24 cellular contexts compared by ENCODE assay signal in genomic region chr9:99030610-99031009, GRCh38.
DNase-seq lines count a peak whose midpoint lies in the region; ATAC-seq and TF ChIP-seq lines count a peak whose summit lies in the region.
"Had no signal": no experiment of that assay in that cellular context is flagged by ENCODE, and none has a peak within 500 bp of the region (broad histone marks: within the 10 kb centered on the region; RNA-seq: fewer than 3 reads in every experiment).

No MANE protein-coding gene starts in this region.

- TF ChIP-seq POLR2A in IMR-90 (IDR thresholded peaks at IDR 0.05; ENCODE audit: low read depth, low read length) (no peak), gastrocnemius medialis (IDR thresholded peaks at IDR 0.05) (no peak)

- peak overlapping the region; percentile 99 for H3K4ac ChIP-seq in IMR-90 (ENCODE audit: low read depth, low read length)

- H2AFZ ChIP-seq in IMR-90 (replicated peaks; ENCODE audit: low read length, poor library complexity) = no peak overlapping the region

- peak overlapping the region; percentile 98 for H3K14ac ChIP-seq in IMR-90 (replicated peaks; ENCODE audit: low read depth, low read length)

- H3K4me3 ChIP-seq in IMR-90 (ENCODE audit: insufficient read depth, low read depth, low read length) (no peak overlapping the region), SJCRH30 (no peak overlapping the region), stomach smooth muscle (ENCODE audit: low read length in 2 of 2) (no peak overlapping the region), gastrocnemius medialis (no peak overlapping the region)
- H3K4me3 ChIP-seq: coronary artery had no signal

- H3K36me3 ChIP-seq in IMR-90 (ENCODE audit: control insufficient read depth, insufficient read depth, low read length) (peaks cover 26% of the 10 kb centered on the region), SJCRH30 (no peaks in the 10 kb centered on the region), stomach smooth muscle (ENCODE audit: control insufficient read depth in 2 of 2, insufficient read depth in 2 of 2, low read length in 2 of 2) (peaks cover 39 to 44% of the 10 kb centered on the region in 2 donors), gastrocnemius medialis (no peaks in the 10 kb centered on the region)

- peaks cover 28% of the 10 kb centered on the region for H3K4me1 ChIP-seq in IMR-90 (ENCODE audit: control insufficient read depth, insufficient read depth, low read length)
- H3K4me1 ChIP-seq in SJCRH30 = peaks cover 6% of the 10 kb centered on the region; the same call in 1 of the 2 replicates
- H3K4me1 ChIP-seq in stomach smooth muscle (ENCODE audit: control insufficient read depth, insufficient read depth, low read length) = peaks cover 5% of the 10 kb centered on the region
- H3K4me1 ChIP-seq in gastrocnemius medialis = no peaks in the 10 kb centered on the region

- in situ Hi-C loops in IMR-90 (cut with MboI; ENCODE audit: low sequenced_read_pairs) (no loop called here), gastrocnemius medialis (cut with MboI; ENCODE audit: low sequenced_read_pairs in 4 of 4) (no loop called here)

- TF ChIP-seq CTCF in IMR-90 (conservative IDR thresholded peaks at IDR 0.05; ENCODE audit: low read depth, low read length) (no peak), mesothelial cell of epicardium (IDR thresholded peaks at IDR 0.05; ENCODE audit: unreplicated experiment) (no peak), gastrocnemius medialis (IDR thresholded peaks at IDR 0.05 in 4 of 5, conservative IDR thresholded peaks at IDR 0.05 in 1 of 5) (no peak)

- peak overlapping the region; percentile 98 for H3K18ac ChIP-seq in IMR-90 (ENCODE audit: low read depth, low read length)

- CTCF ChIA-PET in IMR-90 (lab: Yijun Ruan, JAX) = no interaction called here
- CTCF ChIA-PET in activated CD8-positive, alpha-beta memory T cell treated with anti-CD3 and anti-CD28 coated beads, Interleukin-2, amount 10 ng/mL, durations not matched to agents 7 days and 5 days (lab: Charles Lee) = interaction anchor here (0.9 to 1.2 kb wide), 3 partner anchors 17 to 32 kb away, joined by 4 to 6 read pairs (median 6); no protein-coding TSS in a partner anchor

- H3K4me1 Mint-ChIP-seq in mesothelial cell of epicardium = peaks cover 14% of the 10 kb centered on the region
- H3K4me1 Mint-ChIP-seq in activated CD8-positive, alpha-beta memory T cell treated with anti-CD3 and anti-CD28 coated beads, Interleukin-2, amount 10 ng/mL, durations not matched to agents 7 days and 5 days = peaks cover 39% of the 10 kb centered on the region

- H2BK20ac ChIP-seq in IMR-90 (ENCODE audit: low read depth, low read length) = peak overlapping the region; percentile 100

- no peak for DNase-seq in IMR-90
- no peak for DNase-seq in SJCRH30
- DNase-seq in mesothelial cell of epicardium (ENCODE audit: low spot score in 2 of 2, unreplicated experiment in 2 of 2) = no peak
- no peak for DNase-seq in activated CD8-positive, alpha-beta memory T cell treated with anti-CD3 and anti-CD28 coated beads, Interleukin-2, amount 10 ng/mL, durations not matched to agents 7 days and 5 days
- no peak for DNase-seq in stimulated activated CD4-positive, alpha-beta T cell treated with anti-CD3 and anti-CD28 coated beads, Interleukin-4, amount 100 ng/mL, for 24 hours
- no peak for DNase-seq in gastrocnemius medialis
- DNase-seq: activated B cell treated with CpG ODN at 0.5 μM for 24 hours; activated CD4-positive, alpha-beta memory T cell treated with anti-CD3 and anti-CD28 coated beads for 36 hours; activated effector memory CD4-positive, alpha-beta T cell treated with anti-CD3 and anti-CD28 coated beads, Interleukin-2, amount 50 U/mL, for 16 hours; CD8-positive, alpha-beta T cell; DMS153; GDM1; glutamatergic neuron; naive B cell; NCI-H1417 treated with DMSO at 0.1 percent for 48 hours; NCI-H2107; NCI-H446 treated with DMSO at 0.1 percent for 48 hours; stimulated activated CD4-positive, alpha-beta T cell treated with anti-CD3 and anti-CD28 coated beads, Interleukin-15, amount 100 ng/mL, for 24 hours; T-helper 17 cell had no signal

- peak overlapping the region; percentile 2; the same call in 1 of the 2 replicates for H3K4me2 ChIP-seq in IMR-90 (ENCODE audit: low read depth, low read length)

- H3K27me3 ChIP-seq in IMR-90 (ENCODE audit: control insufficient read depth, insufficient read depth, low read length) = no peaks in the 10 kb centered on the region
- H3K27me3 ChIP-seq in SJCRH30 = no peaks in the 10 kb centered on the region
- no peaks in the 10 kb centered on the region for H3K27me3 ChIP-seq in stomach smooth muscle (ENCODE audit: control insufficient read depth in 1 of 2, insufficient read depth in 2 of 2, low read length in 2 of 2)
- no peaks in the 10 kb centered on the region for H3K27me3 ChIP-seq in gastrocnemius medialis

- no peak overlapping the region for H3K4me3 Mint-ChIP-seq in mesothelial cell of epicardium
- H3K4me3 Mint-ChIP-seq in activated CD8-positive, alpha-beta memory T cell treated with anti-CD3 and anti-CD28 coated beads, Interleukin-2, amount 10 ng/mL, durations not matched to agents 7 days and 5 days = no peak overlapping the region
- H3K4me3 Mint-ChIP-seq: activated B cell treated with CpG ODN at 0.5 μM for 24 hours; activated CD4-positive, alpha-beta memory T cell treated with anti-CD3 and anti-CD28 coated beads for 36 hours; CD8-positive, alpha-beta T cell; endodermal cell; naive B cell; T-helper 17 cell had no signal

- H3K9me3 Mint-ChIP-seq in mesothelial cell of epicardium = peaks cover 8% of the 10 kb centered on the region
- H3K9me3 Mint-ChIP-seq in activated CD8-positive, alpha-beta memory T cell treated with anti-CD3 and anti-CD28 coated beads, Interleukin-2, amount 10 ng/mL, durations not matched to agents 7 days and 5 days (ENCODE audit: low read depth) = no peaks in the 10 kb centered on the region
- H3K9me3 Mint-ChIP-seq: activated B cell treated with CpG ODN at 0.5 μM for 24 hours; activated CD4-positive, alpha-beta memory T cell treated with anti-CD3 and anti-CD28 coated beads for 36 hours; CD8-positive, alpha-beta T cell; endodermal cell; naive B cell had no signal

- peak overlapping the region; percentile 3 for H2AK9ac ChIP-seq in IMR-90 (replicated peaks; ENCODE audit: low read depth, low read length, poor library complexity)

- peak overlapping the region; percentile 100 for H3K27ac ChIP-seq in IMR-90 (ENCODE audit: insufficient read depth, low read length)
- H3K27ac ChIP-seq in SJCRH30 = peak overlapping the region; percentile 25
- H3K27ac ChIP-seq in stomach smooth muscle (ENCODE audit: low read length) = peak overlapping the region; percentile 49
- H3K27ac ChIP-seq in gastrocnemius medialis = peak overlapping the region in 1 of 4 donors; percentile 27

- peak overlapping the region; percentile 97 for H3K23ac ChIP-seq in IMR-90 (ENCODE audit: low read depth, low read length)

- H3K27me3 Mint-ChIP-seq in mesothelial cell of epicardium (ENCODE audit: low read depth) = peaks cover 4% of the 10 kb centered on the region
- no peaks in the 10 kb centered on the region for H3K27me3 Mint-ChIP-seq in activated CD8-positive, alpha-beta memory T cell treated with anti-CD3 and anti-CD28 coated beads, Interleukin-2, amount 10 ng/mL, durations not matched to agents 7 days and 5 days
- H3K27me3 Mint-ChIP-seq: activated B cell treated with CpG ODN at 0.5 μM for 24 hours; activated CD4-positive, alpha-beta memory T cell treated with anti-CD3 and anti-CD28 coated beads for 36 hours; T-helper 17 cell had no signal

- intact Hi-C loops in IMR-90 (cut with micrococcal nuclease) = loop anchor here (1.0 kb wide), 1 partner anchor 10 kb away; no protein-coding TSS in a partner anchor
- intact Hi-C loops in gastrocnemius medialis (cut with DNase I; ENCODE audit: low total_unique reads) = no loop called here

- dilution Hi-C loops in IMR-90 (cut with HindIII; ENCODE audit: low sequenced_read_pairs, unreplicated experiment) = no loop called here

- H3K9me3 ChIP-seq in IMR-90 (ENCODE audit: control insufficient read depth, insufficient read depth, low read length) (no peaks in the 10 kb centered on the region), SJCRH30 (replicated peaks) (no peaks in the 10 kb centered on the region), stomach smooth muscle (ENCODE audit: control insufficient read depth in 2 of 2, low read length in 2 of 2) (no peaks in the 10 kb centered on the region), gastrocnemius medialis (no peaks in the 10 kb centered on the region)

- peak overlapping the region; percentile 98 for H4K5ac ChIP-seq in IMR-90 (ENCODE audit: low read depth, low read length)

- H3K36me3 Mint-ChIP-seq in mesothelial cell of epicardium = no peaks in the 10 kb centered on the region
- peaks cover 2% of the 10 kb centered on the region for H3K36me3 Mint-ChIP-seq in activated CD8-positive, alpha-beta memory T cell treated with anti-CD3 and anti-CD28 coated beads, Interleukin-2, amount 10 ng/mL, durations not matched to agents 7 days and 5 days
- H3K36me3 Mint-ChIP-seq: activated CD4-positive, alpha-beta memory T cell treated with anti-CD3 and anti-CD28 coated beads for 36 hours; CD8-positive, alpha-beta T cell; naive B cell had no signal

- H2AK5ac ChIP-seq in IMR-90 (ENCODE audit: low read depth, low read length) = peak overlapping the region; percentile 99

- peak overlapping the region; percentile 100 for H4K91ac ChIP-seq in IMR-90 (ENCODE audit: insufficient read depth, low read depth, low read length)

- H3K27ac Mint-ChIP-seq in mesothelial cell of epicardium = peak overlapping the region; percentile 93
- H3K27ac Mint-ChIP-seq in activated CD8-positive, alpha-beta memory T cell treated with anti-CD3 and anti-CD28 coated beads, Interleukin-2, amount 10 ng/mL, durations not matched to agents 7 days and 5 days = no peak overlapping the region
- H3K27ac Mint-ChIP-seq: activated B cell treated with CpG ODN at 0.5 μM for 24 hours; activated CD4-positive, alpha-beta memory T cell treated with anti-CD3 and anti-CD28 coated beads for 36 hours; CD8-positive, alpha-beta T cell; endodermal cell; naive B cell; T-helper 17 cell had no signal

- peak overlapping the region; percentile 99 for H2BK15ac ChIP-seq in IMR-90 (ENCODE audit: low read depth, low read length)

- H4K20me1 ChIP-seq in IMR-90 (ENCODE audit: insufficient read depth, low read length) = no peaks in the 10 kb centered on the region

- no peak for TF ChIP-seq RAD21 in IMR-90 (IDR thresholded peaks at IDR 0.05; ENCODE audit: low read length)

- TSS peak; percentile 22 for BruUV-seq in IMR-90 (replicated peaks; lab: Mats Ljungman, UMichigan)

- POLR2A ChIA-PET in IMR-90 (lab: Charles Lee; ENCODE audit: unreplicated experiment) = interaction anchor here (0.6 kb wide), 1 partner anchor 16 kb away, joined by 4 read pairs; no protein-coding TSS in a partner anchor

- peak overlapping the region; percentile 98 to 99 for H4K8ac ChIP-seq in IMR-90 (ENCODE audit: low read depth in 2 of 2, low read length in 2 of 2)

- peak overlapping the region; percentile 48 for H3K9ac ChIP-seq in IMR-90 (ENCODE audit: low read depth, low read length)
- no peak overlapping the region for H3K9ac ChIP-seq in stomach smooth muscle (ENCODE audit: low read length in 2 of 2)

- ATAC-seq in IMR-90 (ENCODE audit: low read depth) = no peak
- no peak for ATAC-seq in activated CD8-positive, alpha-beta memory T cell treated with anti-CD3 and anti-CD28 coated beads, Interleukin-2, amount 10 ng/mL, durations not matched to agents 7 days and 5 days
- no peak for ATAC-seq in gastrocnemius medialis
- ATAC-seq: CD8-positive, alpha-beta T cell; HCT116; Panc1; T-helper 17 cell had no signal

- peaks cover 6 to 7% of the 10 kb centered on the region in 2 experiments; a peak in 2 of 4 replicates for H3K79me1 ChIP-seq in IMR-90 (ENCODE audit: low read depth in 1 of 2, low read length in 2 of 2)

- H3K56ac ChIP-seq in IMR-90 (ENCODE audit: extremely low read depth, insufficient read depth, low read length) = peak overlapping the region; percentile 72

- peak overlapping the region; percentile 98 for H2BK120ac ChIP-seq in IMR-90 (ENCODE audit: low read depth, low read length)

- peaks cover 20% of the 10 kb centered on the region for H3K9me1 ChIP-seq in IMR-90 (ENCODE audit: insufficient read depth, low read length)

- no CpG with 5 or more reads among the region's 1 CpG for WGBS in IMR-90 (ENCODE audit: extremely low coverage in 2 of 2, insufficient read length in 1 of 2), 2 experiments

- H2BK5ac ChIP-seq in IMR-90 (ENCODE audit: low read depth, low read length, poor library complexity, severe bottlenecking) = peak overlapping the region; percentile 93
